Comparison of ENCODE assay signal across 13 cellular contexts in the genomic region with DNA sequence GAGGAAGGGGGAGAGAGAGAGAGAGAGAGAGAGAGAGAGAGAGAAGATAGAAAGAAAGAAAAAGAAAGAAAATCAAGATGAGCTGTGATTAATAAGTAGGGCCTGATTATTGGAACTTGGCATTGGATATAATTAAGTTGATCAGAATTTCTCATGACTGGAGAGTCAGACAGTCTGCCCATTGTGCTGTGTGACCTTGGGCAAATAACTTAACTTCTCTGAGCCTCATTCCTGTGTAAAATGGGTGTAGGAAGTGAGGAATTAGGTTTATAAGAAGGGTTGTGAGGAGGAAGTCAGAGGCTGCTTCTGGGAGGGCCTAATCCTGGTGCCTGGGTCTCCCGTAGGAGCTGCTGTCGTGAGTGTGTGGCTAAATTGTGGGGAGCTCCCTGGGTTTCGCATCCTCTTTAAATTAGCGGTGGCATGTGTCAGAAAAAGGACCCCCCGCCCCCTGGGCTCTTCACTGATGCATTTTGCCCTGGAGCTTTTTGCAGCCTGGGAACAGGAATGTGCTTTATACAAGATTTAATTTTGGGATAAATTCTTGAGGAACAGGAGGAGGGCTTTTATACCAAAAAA.
DNase-seq lines count a peak whose midpoint lies in the region; ATAC-seq and TF ChIP-seq lines count a peak whose summit lies in the region.
"Had no signal": no experiment of that assay in that cellular context is flagged by ENCODE, and none has a peak within 500 bp of the region (broad histone marks: within the 10 kb centered on the region; RNA-seq: fewer than 3 reads in every experiment).

No MANE protein-coding gene starts in this region.

- H4K20me1 ChIP-seq in SK-N-SH (ENCODE audit: insufficient read depth): 0 out of 2 replicates have a peak, but pooled peaks cover 3% of the 10 kb centered on the region

- no peak overlapping the region for H3K4me2 ChIP-seq in SK-N-SH

- no peak for TF ChIP-seq RAD21 in SK-N-SH (IDR thresholded peaks at IDR 0.05; ENCODE audit: low read length)

- no peak overlapping the region for H2AFZ ChIP-seq in SK-N-SH (ENCODE audit: low read depth)

- in situ Hi-C loops in KBM-7 (cut with MboI; ENCODE audit: low pct_unique_long_range_greater_than_20kb, low sequenced_read_pairs): no loop called here

- no peak for TF ChIP-seq EP300 in SK-N-SH (IDR thresholded peaks at IDR 0.05; ENCODE audit: borderline replicate concordance in 1 of 2, low read depth in 1 of 2, low read length in 1 of 2)

- H3K4me3 ChIP-seq in SK-N-SH (ENCODE audit: low read depth in 2 of 2, low read length in 1 of 2): no peak overlapping the region
- H3K4me3 ChIP-seq: uterus had no signal

- CTCF ChIA-PET in SK-N-SH (lab: Yijun Ruan, JAX): interaction anchor here (0.6 to 2.4 kb wide), 4 partner anchors 11 to 193 kb away, joined by 3 to 7 read pairs (median 3); no protein-coding TSS in a partner anchor

- H3K9me3 Mint-ChIP-seq in activated T-helper 2 cell treated with anti-CD3 and anti-CD28 coated beads, Interferon-gamma antibody, Interleukin-2, Interleukin-4, amounts not matched to agents 10 μg/mL and 5 μg/mL and 100 μg/mL, durations not matched to agents 14 hours and 24 hours and 36 hours: no peaks in the 10 kb centered on the region
- H3K9me3 Mint-ChIP-seq in natural killer cell treated with Interleukin-12 subunit alpha and Interleukin-12 subunit beta and Interleukin-15 and Interleukin-18, amount 100 ng/mL, for 72 hours: no peaks in the 10 kb centered on the region

- TF ChIP-seq CTCF in SK-N-SH (IDR thresholded peaks at IDR 0.05): no peak

- H3K27me3 ChIP-seq in SK-N-SH (ENCODE audit: insufficient read depth): no peaks in the 10 kb centered on the region
- H3K27me3 ChIP-seq: brain microvascular endothelial cell, foreskin keratinocyte, uterus had no signal

- H3F3A ChIP-seq in SK-N-SH (replicated peaks; ENCODE audit: insufficient read depth): no peaks in the 10 kb centered on the region

- no peak overlapping the region for H3K4me3 Mint-ChIP-seq in activated T-helper 2 cell treated with anti-CD3 and anti-CD28 coated beads, Interferon-gamma antibody, Interleukin-2, Interleukin-4, amounts not matched to agents 10 μg/mL and 5 μg/mL and 100 μg/mL, durations not matched to agents 14 hours and 24 hours and 36 hours (ENCODE audit: low read depth)
- H3K4me3 Mint-ChIP-seq in natural killer cell treated with Interleukin-12 subunit alpha and Interleukin-12 subunit beta and Interleukin-15 and Interleukin-18, amount 100 ng/mL, for 72 hours: peak overlapping the region; percentile 79

- H3K9me3 ChIP-seq in SK-N-SH: no peaks in the 10 kb centered on the region
- H3K9me3 ChIP-seq: Caco-2, uterus had no signal

- POLR2A ChIA-PET in SK-N-SH (lab: Yijun Ruan, JAX): interaction anchor here (1.1 to 1.7 kb wide), 2 partner anchors 18 to 75 kb away, joined by 4 to 5 read pairs; no protein-coding TSS in a partner anchor

- H3K79me2 ChIP-seq in SK-N-SH (ENCODE audit: insufficient read depth): peaks cover 3% of the 10 kb centered on the region; the same call in 1 of the 2 replicates

- H3K9ac ChIP-seq in SK-N-SH: no peak overlapping the region

- H3K36me3 Mint-ChIP-seq in activated T-helper 2 cell treated with anti-CD3 and anti-CD28 coated beads, Interferon-gamma antibody, Interleukin-2, Interleukin-4, amounts not matched to agents 10 μg/mL and 5 μg/mL and 100 μg/mL, durations not matched to agents 14 hours and 24 hours and 36 hours (ENCODE audit: low read depth): peaks cover 21% of the 10 kb centered on the region
- H3K36me3 Mint-ChIP-seq in natural killer cell treated with Interleukin-12 subunit alpha and Interleukin-12 subunit beta and Interleukin-15 and Interleukin-18, amount 100 ng/mL, for 72 hours: no peaks in the 10 kb centered on the region

- 73% methylated on average over 5 of the region's 5 CpGs for WGBS in SK-N-SH (ENCODE audit: low lambda C conversion rate)

- H3K36me3 ChIP-seq in SK-N-SH (replicated peaks in 1 of 2; ENCODE audit: control insufficient read depth in 1 of 2, insufficient read depth in 2 of 2, low read length in 1 of 2): no peaks in the 10 kb centered on the region
- H3K36me3 ChIP-seq: brain microvascular endothelial cell, uterus had no signal

- peak overlapping the region; percentile 54 for H3K27ac Mint-ChIP-seq in activated T-helper 2 cell treated with anti-CD3 and anti-CD28 coated beads, Interferon-gamma antibody, Interleukin-2, Interleukin-4, amounts not matched to agents 10 μg/mL and 5 μg/mL and 100 μg/mL, durations not matched to agents 14 hours and 24 hours and 36 hours
- peak overlapping the region; percentile 91 to 92 for H3K27ac Mint-ChIP-seq in natural killer cell treated with Interleukin-12 subunit alpha and Interleukin-12 subunit beta and Interleukin-15 and Interleukin-18, amount 100 ng/mL, for 72 hours

- no peaks in the 10 kb centered on the region for H3K9me2 ChIP-seq in SK-N-SH

- H3K27ac ChIP-seq in SK-N-SH (ENCODE audit: low read depth in 2 of 2, low read length in 1 of 2): peak overlapping the region in 1 of 2 experiments; percentile 87; a peak in 2 of 4 replicates
- H3K27ac ChIP-seq: brain microvascular endothelial cell, foreskin keratinocyte, uterus had no signal

- intact Hi-C loops in activated T-helper 2 cell treated with anti-CD3 and anti-CD28 coated beads, Interferon-gamma antibody, Interleukin-2, Interleukin-4, amounts not matched to agents 10 μg/mL and 5 μg/mL and 100 μg/mL, durations not matched to agents 14 hours and 24 hours and 36 hours (cut with micrococcal nuclease): loop anchor here (1.0 to 10.0 kb wide), 4 partner anchors 38 to 96 kb away; a partner anchor contains a TSS

- DNase-seq in SK-N-SH (peak; percentile 57), KBM-7 (peak; percentile 26), T-helper 9 cell (no peak), iPS-NIHi7 (ENCODE audit: extremely low spot score) (no peak)
- peak; percentile 13 for DNase-seq in activated T-helper 2 cell treated with anti-CD3 and anti-CD28 coated beads, Interferon-gamma antibody, Interleukin-2, Interleukin-4, amounts not matched to agents 10 μg/mL and 5 μg/mL and 100 μg/mL, durations not matched to agents 14 hours and 24 hours and 36 hours (ENCODE audit: low spot score)
- no peak for DNase-seq in natural killer cell treated with Interleukin-12 subunit alpha and Interleukin-12 subunit beta and Interleukin-15 and Interleukin-18, amount 100 ng/mL, for 72 hours (ENCODE audit: low spot score)
- DNase-seq: brain microvascular endothelial cell, Caco-2, foreskin keratinocyte, NCI-H2171 treated with DMSO at 0.1 percent for 48 hours, uterus had no signal

- no peaks in the 10 kb centered on the region for H3K27me3 Mint-ChIP-seq in activated T-helper 2 cell treated with anti-CD3 and anti-CD28 coated beads, Interferon-gamma antibody, Interleukin-2, Interleukin-4, amounts not matched to agents 10 μg/mL and 5 μg/mL and 100 μg/mL, durations not matched to agents 14 hours and 24 hours and 36 hours (ENCODE audit: low read depth)
- no peaks in the 10 kb centered on the region for H3K27me3 Mint-ChIP-seq in natural killer cell treated with Interleukin-12 subunit alpha and Interleukin-12 subunit beta and Interleukin-15 and Interleukin-18, amount 100 ng/mL, for 72 hours

- H3K4me1 ChIP-seq in SK-N-SH (ENCODE audit: control insufficient read depth in 1 of 2, insufficient read depth in 2 of 2, low read depth in 1 of 2, low read length in 1 of 2): peaks cover 0 to 19% of the 10 kb centered on the region in 2 experiments; a peak in 2 of 4 replicates
- H3K4me1 ChIP-seq: uterus had no signal

- peaks cover 53% of the 10 kb centered on the region for H3K4me1 Mint-ChIP-seq in activated T-helper 2 cell treated with anti-CD3 and anti-CD28 coated beads, Interferon-gamma antibody, Interleukin-2, Interleukin-4, amounts not matched to agents 10 μg/mL and 5 μg/mL and 100 μg/mL, durations not matched to agents 14 hours and 24 hours and 36 hours (ENCODE audit: low read depth)
- peaks cover 63 to 66% of the 10 kb centered on the region in 2 donors for H3K4me1 Mint-ChIP-seq in natural killer cell treated with Interleukin-12 subunit alpha and Interleukin-12 subunit beta and Interleukin-15 and Interleukin-18, amount 100 ng/mL, for 72 hours (ENCODE audit: low read depth in 2 of 2)

- ATAC-seq in SK-N-SH treated with all-trans-retinoic acid at 6 μM for 48 hours (no peak), GM21447 (IDR thresholded peaks at IDR 0.05; ENCODE audit: unreplicated experiment) (no peak)
- no peak for ATAC-seq in natural killer cell treated with Interleukin-12 subunit alpha and Interleukin-12 subunit beta and Interleukin-15 and Interleukin-18, amount 100 ng/mL, for 72 hours
- ATAC-seq: foreskin keratinocyte had no signal

TF ChIP-seq in SK-N-SH, 30 proteins besides CTCF, POLR2A, EP300 and RAD21 (continues in another document):
- no peak for TF ChIP-seq NFIC (IDR thresholded peaks at IDR 0.05; ENCODE audit: borderline replicate concordance)
- no peak for TF ChIP-seq YY1 (IDR thresholded peaks at IDR 0.05; ENCODE audit: low read depth)
- no peak for TF ChIP-seq FOSL2 (IDR thresholded peaks at IDR 0.05; ENCODE audit: borderline replicate concordance, low read depth)
- TF ChIP-seq RCOR1 (IDR thresholded peaks at IDR 0.05; ENCODE audit: low read length): no peak
- TF ChIP-seq EZH2phosphoT487 (IDR thresholded peaks at IDR 0.05; ENCODE audit: borderline replicate concordance, low read depth): no peak
- no peak for TF ChIP-seq MEF2A (IDR thresholded peaks at IDR 0.05; ENCODE audit: borderline replicate concordance, low read depth)
- no peak for TF ChIP-seq ELF1 (IDR thresholded peaks at IDR 0.05)

TF ChIP-seq in SK-N-SH treated with all-trans-retinoic acid at 6 μM for 48 hours, 23 proteins besides CTCF, POLR2A, EP300 and RAD21 (continues in another document):
- TF ChIP-seq OSR1 (CRISPR knock-in tag; IDR thresholded peaks at IDR 0.05) (no peak), ZNF565 (CRISPR knock-in tag; conservative IDR thresholded peaks at IDR 0.05; ENCODE audit: low read depth) (no peak), BACH2 (CRISPR knock-in tag; IDR thresholded peaks at IDR 0.05; ENCODE audit: borderline replicate concordance) (no peak), ZC3H10 (CRISPR knock-in tag; IDR thresholded peaks at IDR 0.05) (no peak)
- TF ChIP-seq, protein P1, sequence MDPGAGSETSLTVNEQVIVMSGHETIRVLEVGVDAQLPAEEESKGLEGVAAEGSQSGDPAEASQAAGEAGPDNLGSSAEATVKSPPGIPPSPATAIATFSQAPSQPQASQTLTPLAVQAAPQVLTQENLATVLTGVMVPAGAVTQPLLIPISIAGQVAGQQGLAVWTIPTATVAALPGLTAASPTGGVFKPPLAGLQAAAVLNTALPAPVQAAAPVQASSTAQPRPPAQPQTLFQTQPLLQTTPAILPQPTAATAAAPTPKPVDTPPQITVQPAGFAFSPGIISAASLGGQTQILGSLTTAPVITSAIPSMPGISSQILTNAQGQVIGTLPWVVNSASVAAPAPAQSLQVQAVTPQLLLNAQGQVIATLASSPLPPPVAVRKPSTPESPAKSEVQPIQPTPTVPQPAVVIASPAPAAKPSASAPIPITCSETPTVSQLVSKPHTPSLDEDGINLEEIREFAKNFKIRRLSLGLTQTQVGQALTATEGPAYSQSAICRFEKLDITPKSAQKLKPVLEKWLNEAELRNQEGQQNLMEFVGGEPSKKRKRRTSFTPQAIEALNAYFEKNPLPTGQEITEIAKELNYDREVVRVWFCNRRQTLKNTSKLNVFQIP (CRISPR knock-in tag; IDR thresholded peaks at IDR 0.05; ENCODE audit: borderline replicate concordance, low read depth): no peak

Comparison
In these comparisons a context has a peak if more than half of its experiments do, and no peak if none do; other contexts are left out.
1. DNase-seq: peak in SK-N-SH (single experiment), KBM-7 (single experiment) and activated T-helper 2 cell treated with anti-CD3 and anti-CD28 coated beads, Interferon-gamma antibody, Interleukin-2, Interleukin-4, amounts not matched to agents 10 μg/mL and 5 μg/mL and 100 μg/mL, durations not matched to agents 14 hours and 24 hours and 36 hours (single experiment); none in natural killer cell treated with Interleukin-12 subunit alpha and Interleukin-12 subunit beta and Interleukin-15 and Interleukin-18, amount 100 ng/mL, for 72 hours (single experiment), T-helper 9 cell (single experiment) and iPS-NIHi7 (single experiment).